Comparison of ENCODE assay signal across 8 cellular contexts in genomic region chr1:198165927-198166647, GRCh38. TPM values are rescaled to one million over a fixed set of nuclear protein-coding genes. Genes with fewer than 3 reads are reported as not detected.
DNase-seq lines count a peak whose midpoint lies in the region; ATAC-seq and TF ChIP-seq lines count a peak whose summit lies in the region.
"Had no signal": no experiment of that assay in that cellular context is flagged by ENCODE, and none has a peak within 500 bp of the region (broad histone marks: within the 10 kb centered on the region; RNA-seq: fewer than 3 reads in every experiment).

No MANE protein-coding gene starts in this region.

- CTCF ChIA-PET in activated CD4-positive, alpha-beta memory T cell treated with anti-CD3 and anti-CD28 coated beads for 36 hours (lab: Charles Lee): interaction anchor here (0.9 to 1.9 kb wide), 4 partner anchors 10 to 93 kb away, joined by 3 to 13 read pairs (median 4); partner anchors contain the start of gene NEK7
- CTCF ChIA-PET in PC-9 (lab: Charles Lee): no interaction called here

- no peak overlapping the region for H3K14ac ChIP-seq in neuronal stem cell (ENCODE audit: low read length)

- H3K27me3 ChIP-seq in neuronal stem cell (ENCODE audit: control insufficient read depth in 3 of 3, insufficient read depth in 3 of 3, low read depth in 1 of 3, low read length in 3 of 3) (no peaks in the 10 kb centered on the region), PC-9 (ENCODE audit: insufficient read depth, low read depth) (no peaks in the 10 kb centered on the region)

- H2BK120ac ChIP-seq in neuronal stem cell (ENCODE audit: low read depth, low read length): no peak overlapping the region

- no CpG with 5 or more reads among the region's 5 CpGs for WGBS in neuronal stem cell (ENCODE audit: extremely low coverage in 2 of 2, insufficient read length in 2 of 2, insufficient replicate concordance in 1 of 2), 2 donors

- no peak overlapping the region for H4K8ac ChIP-seq in neuronal stem cell (ENCODE audit: low read depth, low read length)

- no peak overlapping the region for H3K23ac ChIP-seq in neuronal stem cell (ENCODE audit: low read depth, low read length, poor library complexity)

- H2BK12ac ChIP-seq in neuronal stem cell (ENCODE audit: low read length): no peak overlapping the region

- H3K4me1 Mint-ChIP-seq in activated CD4-positive, alpha-beta memory T cell treated with anti-CD3 and anti-CD28 coated beads for 36 hours (ENCODE audit: low read depth): peaks cover 86% of the 10 kb centered on the region

- BruUV-seq in PC-9 (replicated peaks; lab: Mats Ljungman, UMichigan): no TSS peak

- no peaks in the 10 kb centered on the region for H3K36me3 Mint-ChIP-seq in activated CD4-positive, alpha-beta memory T cell treated with anti-CD3 and anti-CD28 coated beads for 36 hours

- H3K4me1 ChIP-seq in neuronal stem cell (ENCODE audit: control insufficient read depth in 2 of 2, insufficient read depth in 1 of 2, low read depth in 1 of 2, low read length in 2 of 2) (peaks cover 6 to 7% of the 10 kb centered on the region in 2 donors), PC-9 (replicated peaks; ENCODE audit: insufficient read depth) (0 out of 2 replicates have a peak, but pooled peaks cover 4% of the 10 kb centered on the region)

- no peak overlapping the region for H3K18ac ChIP-seq in neuronal stem cell (ENCODE audit: low read length)

- no peaks in the 10 kb centered on the region for H3K9me3 Mint-ChIP-seq in activated CD4-positive, alpha-beta memory T cell treated with anti-CD3 and anti-CD28 coated beads for 36 hours

- H3K27ac ChIP-seq in neuronal stem cell (replicated peaks; ENCODE audit: low read length) (peak overlapping the region; percentile 50), PC-9 (no peak overlapping the region)

- no peak overlapping the region for H2AFZ ChIP-seq in neuronal stem cell (ENCODE audit: low read length)
- H2AFZ ChIP-seq in PC-9: no peak overlapping the region

- H3K4me3 ChIP-seq in neuronal stem cell (ENCODE audit: low read length in 2 of 2): no peak overlapping the region
- no peak overlapping the region for H3K4me3 ChIP-seq in PC-9

- intact Hi-C loops in activated CD4-positive, alpha-beta memory T cell treated with anti-CD3 and anti-CD28 coated beads for 36 hours (cut with micrococcal nuclease): loop anchor here (1.0 to 10.0 kb wide), 3 partner anchors 8 to 769 kb away; no protein-coding TSS in a partner anchor
- intact Hi-C loops in PC-9 (cut with micrococcal nuclease; ENCODE audit: unreplicated experiment): no loop called here

- no peak overlapping the region for H3K9ac ChIP-seq in neuronal stem cell (ENCODE audit: low read depth, low read length, poor library complexity)

- H3K4me2 ChIP-seq in neuronal stem cell (ENCODE audit: insufficient read depth, low read length, poor library complexity, severe bottlenecking): no peak overlapping the region
- no peak overlapping the region for H3K4me2 ChIP-seq in PC-9

- DNase-seq in activated CD4-positive, alpha-beta memory T cell treated with anti-CD3 and anti-CD28 coated beads for 36 hours: no peak
- DNase-seq in neuronal stem cell (ENCODE audit: low spot score) (peak; percentile 27), NCI-H226 (no peak), PC-9 (no peak)
- DNase-seq: SW 1271 had no signal

- peak overlapping the region; percentile 66 for H3K4me3 Mint-ChIP-seq in activated CD4-positive, alpha-beta memory T cell treated with anti-CD3 and anti-CD28 coated beads for 36 hours

- 0 out of 2 replicates have a peak, but pooled peaks cover 4% of the 10 kb centered on the region for H4K20me1 ChIP-seq in PC-9 (ENCODE audit: insufficient read depth)

- no peak overlapping the region for H3K4ac ChIP-seq in neuronal stem cell (ENCODE audit: low read length)

- H3K27me3 Mint-ChIP-seq in activated CD4-positive, alpha-beta memory T cell treated with anti-CD3 and anti-CD28 coated beads for 36 hours: no peaks in the 10 kb centered on the region

- POLR2A ChIA-PET in activated CD4-positive, alpha-beta memory T cell treated with anti-CD3 and anti-CD28 coated beads for 36 hours (lab: Charles Lee): no interaction called here
- POLR2A ChIA-PET in PC-9 (lab: Charles Lee; ENCODE audit: unreplicated experiment): no interaction called here

- no peaks in the 10 kb centered on the region for H3K9me2 ChIP-seq in PC-9 (ENCODE audit: insufficient read depth)

- H3K79me2 ChIP-seq in PC-9 (ENCODE audit: low read depth): peaks cover 100% of the 10 kb centered on the region

- H3K9me3 ChIP-seq in neuronal stem cell (replicated peaks in 1 of 2; ENCODE audit: control insufficient read depth in 2 of 2, insufficient read depth in 1 of 2, low read depth in 1 of 2, low read length in 2 of 2): peaks cover 0 to 9% of the 10 kb centered on the region in 2 donors
- H3K9me3 ChIP-seq in PC-9 (ENCODE audit: insufficient read depth, low read depth): no peaks in the 10 kb centered on the region

- no peaks in the 10 kb centered on the region for H3K79me1 ChIP-seq in neuronal stem cell (ENCODE audit: low read depth, low read length)

- H3K36me3 ChIP-seq in neuronal stem cell (replicated peaks in 1 of 2; ENCODE audit: control insufficient read depth in 2 of 2, insufficient read depth in 2 of 2, low read length in 2 of 2) (no peaks in the 10 kb centered on the region), PC-9 (ENCODE audit: low read depth) (0 out of 2 replicates have a peak, but pooled peaks cover 4% of the 10 kb centered on the region)

- H2BK15ac ChIP-seq in neuronal stem cell (ENCODE audit: low read length): no peak overlapping the region

- H2BK5ac ChIP-seq in neuronal stem cell (ENCODE audit: low read length): no peak overlapping the region

- ATAC-seq in GM18909 (IDR thresholded peaks at IDR 0.05; ENCODE audit: poor library complexity, unreplicated experiment) (peak; percentile 52), HG02678 (IDR thresholded peaks at IDR 0.05; ENCODE audit: unreplicated experiment) (peak; percentile 44), HG02763 (IDR thresholded peaks at IDR 0.05; ENCODE audit: unreplicated experiment) (no peak)

- H3F3A ChIP-seq in PC-9 (ENCODE audit: insufficient read depth, low read depth): no peaks in the 10 kb centered on the region

- no peak overlapping the region for H2AK5ac ChIP-seq in neuronal stem cell (ENCODE audit: low read depth, low read length)

- H4K91ac ChIP-seq in neuronal stem cell (ENCODE audit: low read depth, low read length, poor library complexity): no peak overlapping the region

- H3K27ac Mint-ChIP-seq in activated CD4-positive, alpha-beta memory T cell treated with anti-CD3 and anti-CD28 coated beads for 36 hours: peak overlapping the region; percentile 92

- TF ChIP-seq CTCF in PC-9 (conservative IDR thresholded peaks at IDR 0.05): no peak

RNA-seq across cellular contexts. Expression of gene NEK7, which starts 9.3 kb away (rescaled TPM):
- total RNA-seq in activated CD4-positive, alpha-beta memory T cell treated with anti-CD3 and anti-CD28 coated beads for 36 hours: 10 to 100 TPM; 61.6 to 62.0 TPM
- polyA plus RNA-seq in neuronal stem cell (2013, experiment 1 of 2): 8.8 TPM
- polyA plus RNA-seq in neuronal stem cell (2013, experiment 2 of 2): 9.7 TPM
- total RNA-seq in PC-9 (2021): 67.4 and 82.2 TPM in 2 replicates
